ENCODE assay signal across 26 cellular contexts in the genomic region with DNA sequence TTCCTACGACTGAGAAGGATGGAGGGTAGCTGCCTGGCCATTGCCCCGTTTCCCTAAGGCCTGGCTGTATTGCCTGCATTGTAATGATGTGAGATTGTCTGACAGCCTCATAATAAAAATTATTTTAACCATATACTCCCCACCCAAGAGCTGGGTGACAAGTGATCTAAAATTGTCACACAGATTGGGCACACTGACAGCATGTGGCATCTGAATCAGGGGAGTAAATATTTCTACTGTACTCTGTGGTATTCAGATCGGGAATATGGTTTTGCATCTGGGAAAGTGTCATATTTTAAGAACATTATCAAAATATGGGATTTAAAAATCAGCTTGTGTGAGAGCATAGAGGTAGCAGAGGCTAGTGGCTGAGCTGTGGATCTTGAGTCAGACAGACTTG.
"Had no signal": no experiment of that assay in that cellular context is flagged by ENCODE, and none has a peak within 500 bp of the region (broad histone marks: within the 10 kb centered on the region; RNA-seq: fewer than 3 reads in every experiment).

No MANE protein-coding gene starts in this region.

- H3K36me3 ChIP-seq: breast epithelium, gastrocnemius medialis, lower lobe of right lung had no signal

- DNase-seq: activated CD4-positive, alpha-beta T cell treated with anti-CD3 and anti-CD28 coated beads for 1 hour; activated CD4-positive, alpha-beta T cell treated with anti-CD3 and anti-CD28 coated beads, Interleukin-2, amount 10 ng/mL, durations not matched to agents 7 days and 5 days; activated CD8-positive, alpha-beta T cell treated with anti-CD3 and anti-CD28 coated beads for 36 hours; activated gamma-delta T cell treated with Interleukin-2 at 50 U/mL for 16 hours; activated naive CD4-positive, alpha-beta T cell treated with anti-CD3 and anti-CD28 coated beads, Interleukin-2, amount 50 U/mL, for 16 hours; activated T-cell treated with anti-CD3 and anti-CD28 coated beads, Interleukin-2, amount 50 U/mL, for 4 hours; amniotic stem cell; effector memory CD4-positive, alpha-beta T cell; gastrocnemius medialis; hypothalamus; immature natural killer cell; kidney; left colon; lower lobe of right lung; mesenchymal stem cell; right lobe of liver; small intestine; stimulated activated CD4-positive, alpha-beta T cell treated with anti-CD3 and anti-CD28 coated beads, Interleukin-4, amount 100 ng/mL, for 24 hours; stimulated activated naive CD8-positive, alpha-beta T cell treated with anti-CD3 and anti-CD28 coated beads, Interleukin-15, amount 100 ng/mL, for 72 hours; T-helper 2 cell; trophoblast cell had no signal

- H3K9me3 ChIP-seq: breast epithelium, gastrocnemius medialis, lower lobe of right lung, right lobe of liver had no signal

- H3K4me3 ChIP-seq: breast epithelium, gastrocnemius medialis, lower lobe of right lung, right lobe of liver had no signal

- ATAC-seq: activated CD8-positive, alpha-beta T cell treated with anti-CD3 and anti-CD28 coated beads for 36 hours; activated T-cell treated with anti-CD3 and anti-CD28 coated beads, Interleukin-2, amount 50 U/mL, for 4 hours; activated T-helper 17 cell treated with anti-CD3 and anti-CD28 coated beads, Interleukin-2, amount 50 U/mL, for 72 hours; gastrocnemius medialis; left colon; lower lobe of right lung; natural killer cell treated with Interleukin-12 subunit alpha and Interleukin-12 subunit beta and Interleukin-15 and Interleukin-18, amount 100 ng/mL, for 72 hours; right lobe of liver; stimulated activated effector memory CD8-positive, alpha-beta T cell treated with anti-CD3 and anti-CD28 coated beads, Interleukin-12 subunit alpha, Interleukin-12 subunit beta, amount 100 ng/mL, for 72 hours; stimulated activated naive CD8-positive, alpha-beta T cell treated with anti-CD3 and anti-CD28 coated beads, Interleukin-15, amount 100 ng/mL, for 72 hours; WTC11 had no signal

- H3K27ac ChIP-seq: breast epithelium, gastrocnemius medialis, lower lobe of right lung, right lobe of liver had no signal

- H3K4me1 ChIP-seq: breast epithelium, lower lobe of right lung, right lobe of liver had no signal

- H3K27me3 ChIP-seq: breast epithelium, gastrocnemius medialis, right lobe of liver had no signal
